Comparison of ENCODE assay signal across 25 cellular contexts in the genomic region with DNA sequence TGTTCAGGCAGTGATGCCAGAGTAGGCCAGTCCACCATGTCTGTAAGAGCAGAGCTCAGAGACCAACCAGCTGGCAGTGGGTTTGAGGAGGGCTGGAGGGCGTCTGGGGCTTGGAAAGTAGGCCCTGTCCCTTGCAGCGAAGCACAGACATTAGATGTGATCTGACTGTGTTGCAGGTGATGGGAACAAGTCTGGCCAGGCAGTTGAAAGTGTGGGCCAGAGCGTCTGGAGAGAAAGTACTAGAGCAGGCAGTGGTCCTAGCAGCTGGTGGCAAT. TPM values are rescaled to one million over a fixed set of nuclear protein-coding genes. Genes with fewer than 3 reads are reported as not detected.
"Had no signal": no experiment of that assay in that cellular context is flagged by ENCODE, and none has a peak within 500 bp of the region (broad histone marks: within the 10 kb centered on the region; RNA-seq: fewer than 3 reads in every experiment).

No MANE protein-coding gene starts in this region.

- H3K4me1 Mint-ChIP-seq: activated T-helper 17 cell treated with anti-CD3 and anti-CD28 coated beads, Interleukin-2, amount 50 U/mL, for 72 hours; mesothelial cell of epicardium; nephron had no signal

- H3K27ac ChIP-seq: colonic mucosa, left lung, psoas muscle, thoracic aorta, WERI-Rb-1 had no signal

- DNase-seq: activated CD4-positive, alpha-beta T cell treated with anti-CD3 and anti-CD28 coated beads, Interleukin-2, amount 50 U/mL, for 4 hours; activated CD8-positive, alpha-beta memory T cell treated with anti-CD3 and anti-CD28 coated beads for 24 hours; activated CD8-positive, alpha-beta memory T cell treated with anti-CD3 and anti-CD28 coated beads, Interleukin-2, amount 50 U/mL, for 4 hours; activated T-cell treated with anti-CD3 and anti-CD28 coated beads, Interleukin-2, amount 50 U/mL, for 24 hours; colonic mucosa; endodermal cell; kidney glomerular epithelial cell; left lung; mammary epithelial cell; pancreas; psoas muscle; stimulated activated CD4-positive, alpha-beta T cell treated with anti-CD3 and anti-CD28 coated beads, Interleukin-1b, Interleukin-23, amount 100 ng/mL, for 48 hours; T-helper 1 cell; upper lobe of left lung; WERI-Rb-1 had no signal

- ATAC-seq: activated naive CD4-positive, alpha-beta T cell treated with anti-CD3 and anti-CD28 coated beads, Interleukin-2, amount 50 U/mL, for 72 hours; activated T-helper 17 cell treated with anti-CD3 and anti-CD28 coated beads, Interleukin-2, amount 50 U/mL, for 72 hours; left lung had no signal

- H3K4me1 ChIP-seq: ascending aorta, colonic mucosa, psoas muscle had no signal

- FAIRE-seq: pancreas, TTC549 had no signal

- H3K36me3 ChIP-seq: adrenal gland, ascending aorta, colonic mucosa, left lung, pancreas, right atrium auricular region, thoracic aorta, upper lobe of left lung, WERI-Rb-1 had no signal

- H3K4me3 Mint-ChIP-seq: activated T-cell treated with anti-CD3 and anti-CD28 coated beads, Interleukin-2, amount 50 U/mL, for 24 hours; activated T-helper 17 cell treated with anti-CD3 and anti-CD28 coated beads, Interleukin-2, amount 50 U/mL, for 72 hours; endodermal cell; mesothelial cell of epicardium; nephron had no signal

- H3K9me3 Mint-ChIP-seq: activated T-cell treated with anti-CD3 and anti-CD28 coated beads, Interleukin-2, amount 50 U/mL, for 24 hours; activated T-helper 17 cell treated with anti-CD3 and anti-CD28 coated beads, Interleukin-2, amount 50 U/mL, for 72 hours; endodermal cell; immature natural killer cell; mesothelial cell of epicardium; nephron had no signal

- H3K27ac Mint-ChIP-seq: activated T-cell treated with anti-CD3 and anti-CD28 coated beads, Interleukin-2, amount 50 U/mL, for 24 hours; activated T-helper 17 cell treated with anti-CD3 and anti-CD28 coated beads, Interleukin-2, amount 50 U/mL, for 72 hours; endodermal cell; mesothelial cell of epicardium; nephron had no signal

- H3K4me3 ChIP-seq: adrenal gland, ascending aorta, colonic mucosa, left lung, pancreas, psoas muscle, right atrium auricular region, thoracic aorta, upper lobe of left lung had no signal

- H3K27me3 ChIP-seq: adrenal gland, ascending aorta, colonic mucosa, left lung, pancreas, right atrium auricular region, upper lobe of left lung had no signal

- H3K9me3 ChIP-seq: adrenal gland, ascending aorta, colonic mucosa, left lung, pancreas, psoas muscle, right atrium auricular region, thoracic aorta, upper lobe of left lung had no signal

- H3K36me3 Mint-ChIP-seq: activated naive CD4-positive, alpha-beta T cell treated with anti-CD3 and anti-CD28 coated beads, Interleukin-2, amount 50 U/mL, for 72 hours; mesothelial cell of epicardium had no signal

RNA-seq across cellular contexts. Expression of gene CHN2, which starts 53.3 kb away (rescaled TPM):
- total RNA-seq: mammary epithelial cell had no signal
